Comparison of ENCODE assay signal across 10 cellular contexts in the genomic region with DNA sequence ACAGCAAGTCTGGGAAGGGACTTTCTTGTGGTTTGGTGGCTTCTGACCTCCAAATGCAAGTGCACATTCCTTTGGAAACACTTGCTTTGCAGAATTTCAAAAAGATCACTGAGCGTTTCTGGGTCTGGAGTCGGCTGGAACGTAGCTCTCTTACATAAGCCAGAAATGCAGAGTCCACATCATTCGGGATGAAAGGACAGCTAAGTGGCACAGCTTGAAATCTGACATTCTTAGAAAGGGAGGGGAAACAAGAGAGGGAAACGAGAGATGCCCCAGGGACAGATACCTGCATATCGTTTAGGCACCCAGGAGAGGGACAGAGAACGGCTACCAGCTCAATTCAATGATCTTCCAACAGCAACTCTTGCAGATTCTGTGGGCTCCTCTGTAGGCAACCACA.
DNase-seq lines count a peak whose midpoint lies in the region; ATAC-seq lines count a peak whose summit lies in the region.
"Had no signal": no experiment of that assay in that cellular context is flagged by ENCODE, and none has a peak within 500 bp of the region (broad histone marks: within the 10 kb centered on the region; RNA-seq: fewer than 3 reads in every experiment).

No MANE protein-coding gene starts in this region.

- H4K91ac ChIP-seq in mesenchymal stem cell (ENCODE audit: low read length): no peak overlapping the region

- peaks cover 4% of the 10 kb centered on the region for H3K4me1 ChIP-seq in mesenchymal stem cell (ENCODE audit: control insufficient read depth, insufficient read depth, low read depth, low read length)

- no peak overlapping the region for H2AK5ac ChIP-seq in mesenchymal stem cell (ENCODE audit: low read length, severe bottlenecking)

- H4K8ac ChIP-seq in mesenchymal stem cell (ENCODE audit: low read length): no peak overlapping the region

- ATAC-seq in activated naive CD4-positive, alpha-beta T cell treated with anti-CD3 and anti-CD28 coated beads, Interleukin-2, amount 50 U/mL, for 72 hours: no peak
- no peak for ATAC-seq in GM21390 (IDR thresholded peaks at IDR 0.05; ENCODE audit: unreplicated experiment)

- H2BK12ac ChIP-seq in mesenchymal stem cell (ENCODE audit: low read length in 2 of 2): no peak overlapping the region

- H3K23ac ChIP-seq in mesenchymal stem cell (ENCODE audit: low read length in 2 of 2): no peak overlapping the region

- H3K9me3 Mint-ChIP-seq in activated naive CD4-positive, alpha-beta T cell treated with anti-CD3 and anti-CD28 coated beads, Interleukin-2, amount 50 U/mL, for 72 hours: no peaks in the 10 kb centered on the region

- H3K27me3 ChIP-seq in H7 (ENCODE audit: control insufficient read depth, insufficient read depth, low read length) (peaks cover 1% of the 10 kb centered on the region; the same call in 1 of the 2 replicates), mesenchymal stem cell (ENCODE audit: control insufficient read depth in 1 of 2, insufficient read depth in 1 of 2, low read length in 2 of 2) (peaks cover 26 to 28% of the 10 kb centered on the region in 2 experiments)

- H2AFZ ChIP-seq in mesenchymal stem cell (ENCODE audit: low read depth, low read length): no peak overlapping the region

- no peak overlapping the region for H3K14ac ChIP-seq in mesenchymal stem cell (ENCODE audit: low read length in 2 of 2)

- no peak overlapping the region for H3K4ac ChIP-seq in mesenchymal stem cell (ENCODE audit: low read depth in 1 of 2, low read length in 2 of 2)

- H3K4me2 ChIP-seq in mesenchymal stem cell (ENCODE audit: low read length, poor library complexity, severe bottlenecking): no peak overlapping the region

- H3K4me3 ChIP-seq in H7 (ENCODE audit: insufficient read depth, low read depth, low read length) (no peak overlapping the region), mesenchymal stem cell (ENCODE audit: insufficient read depth in 1 of 2, low read depth in 1 of 2, low read length in 2 of 2) (no peak overlapping the region)

- no peak overlapping the region for H3K18ac ChIP-seq in mesenchymal stem cell (ENCODE audit: low read depth in 1 of 2, low read length in 2 of 2)

- H3K79me1 ChIP-seq in mesenchymal stem cell (replicated peaks; ENCODE audit: low read length, poor library complexity, severe bottlenecking): no peaks in the 10 kb centered on the region

- H3K36me3 Mint-ChIP-seq in activated naive CD4-positive, alpha-beta T cell treated with anti-CD3 and anti-CD28 coated beads, Interleukin-2, amount 50 U/mL, for 72 hours: peaks cover 8 to 42% of the 10 kb centered on the region in 2 donors

- no peaks in the 10 kb centered on the region for H3K9me3 ChIP-seq in mesenchymal stem cell (ENCODE audit: control insufficient read depth, low read length)

- DNase-seq in AG08396 (ENCODE audit: low spot score) (peak; percentile 19), H7 (peak; percentile 76), mesenchymal stem cell (peak; percentile 29), germinal center (ENCODE audit: low spot score) (no peak), foreskin melanocyte (no peak), NCI-H2081 (lab: John Stamatoyannopoulos, UW) (no peak)
- DNase-seq in activated naive CD4-positive, alpha-beta T cell treated with anti-CD3 and anti-CD28 coated beads, Interleukin-2, amount 50 U/mL, for 72 hours (ENCODE audit: low spot score in 2 of 2): no peak
- DNase-seq: NCI-H2171; stimulated activated CD4-positive, alpha-beta T cell treated with anti-CD3 and anti-CD28 coated beads, Interleukin-4, amount 100 ng/mL, for 4 hours had no signal

- 28% methylated on average over 7 of the region's 7 CpGs for WGBS in mesenchymal stem cell

- H3K27ac ChIP-seq in mesenchymal stem cell (ENCODE audit: low read length, poor library complexity, severe bottlenecking): no peak overlapping the region

- no peak overlapping the region for H2BK5ac ChIP-seq in mesenchymal stem cell (ENCODE audit: low read depth, low read length, poor library complexity, severe bottlenecking)

- no peak overlapping the region for H2BK120ac ChIP-seq in mesenchymal stem cell (ENCODE audit: low read depth, low read length)

- H3K27ac Mint-ChIP-seq in activated naive CD4-positive, alpha-beta T cell treated with anti-CD3 and anti-CD28 coated beads, Interleukin-2, amount 50 U/mL, for 72 hours: peak overlapping the region; percentile 72 to 83

- H3K36me3 ChIP-seq in H7 (replicated peaks; ENCODE audit: control insufficient read depth, insufficient read depth, low read length) (no peaks in the 10 kb centered on the region), mesenchymal stem cell (ENCODE audit: control insufficient read depth in 1 of 2, insufficient read depth in 2 of 2, low read depth in 1 of 2, low read length in 2 of 2) (no peaks in the 10 kb centered on the region)

- no peak overlapping the region for H3K9ac ChIP-seq in mesenchymal stem cell (ENCODE audit: low read length)

- no peak overlapping the region for H2BK15ac ChIP-seq in mesenchymal stem cell (ENCODE audit: low read depth, poor library complexity, severe bottlenecking)

Comparison
In these comparisons a context has a peak if more than half of its experiments do, and no peak if none do; other contexts are left out.
1. DNase-seq: peak in AG08396 (single experiment), H7 (single experiment) and mesenchymal stem cell (single experiment); none in activated naive CD4-positive, alpha-beta T cell treated with anti-CD3 and anti-CD28 coated beads, Interleukin-2, amount 50 U/mL, for 72 hours (0 of 2), germinal center (single experiment), foreskin melanocyte (single experiment) and NCI-H2081 (0 of 2).